2 cellular contexts compared by ENCODE assay signal in genomic region chr5:17326600-17327037, GRCh38.
TF ChIP-seq lines count a peak whose summit lies in the region.

No MANE protein-coding gene starts in this region.

TF ChIP-seq in A549, 52 proteins besides CTCF, POLR2A, EP300 and RAD21 (continued from another document):
- TF ChIP-seq, protein P1, sequence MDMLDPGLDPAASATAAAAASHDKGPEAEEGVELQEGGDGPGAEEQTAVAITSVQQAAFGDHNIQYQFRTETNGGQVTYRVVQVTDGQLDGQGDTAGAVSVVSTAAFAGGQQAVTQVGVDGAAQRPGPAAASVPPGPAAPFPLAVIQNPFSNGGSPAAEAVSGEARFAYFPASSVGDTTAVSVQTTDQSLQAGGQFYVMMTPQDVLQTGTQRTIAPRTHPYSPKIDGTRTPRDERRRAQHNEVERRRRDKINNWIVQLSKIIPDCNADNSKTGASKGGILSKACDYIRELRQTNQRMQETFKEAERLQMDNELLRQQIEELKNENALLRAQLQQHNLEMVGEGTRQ (IDR thresholded peaks at IDR 0.05), result no peak
- TF ChIP-seq FOSL2 (IDR thresholded peaks at IDR 0.05) (no peak), FOSL2 (CRISPR knock-in tag; IDR thresholded peaks at IDR 0.05) (no peak), HEYL (CRISPR knock-in tag; IDR thresholded peaks at IDR 0.05) (no peak), HOXA7 (CRISPR knock-in tag; IDR thresholded peaks at IDR 0.05) (no peak), EHMT2 (IDR thresholded peaks at IDR 0.05; ENCODE audit: low read depth) (no peak), FOSB (CRISPR knock-in tag; IDR thresholded peaks at IDR 0.05) (no peak), SMC3 (IDR thresholded peaks at IDR 0.05) (no peak), NFE2L2 (conservative IDR thresholded peaks at IDR 0.05; ENCODE audit: low read length) (no peak), JUN (IDR thresholded peaks at IDR 0.05) (no peak), EHF (CRISPR knock-in tag; IDR thresholded peaks at IDR 0.05) (no peak), PHF8 (IDR thresholded peaks at IDR 0.05; ENCODE audit: borderline replicate concordance, low read depth) (no peak), CBX2 (IDR thresholded peaks at IDR 0.05; ENCODE audit: borderline replicate concordance, low read depth) (no peak), CBX8 (IDR thresholded peaks at IDR 0.05) (no peak), NPAS2 (CRISPR knock-in tag; IDR thresholded peaks at IDR 0.05; ENCODE audit: borderline replicate concordance) (no peak)
- TF ChIP-seq, protein P2, sequence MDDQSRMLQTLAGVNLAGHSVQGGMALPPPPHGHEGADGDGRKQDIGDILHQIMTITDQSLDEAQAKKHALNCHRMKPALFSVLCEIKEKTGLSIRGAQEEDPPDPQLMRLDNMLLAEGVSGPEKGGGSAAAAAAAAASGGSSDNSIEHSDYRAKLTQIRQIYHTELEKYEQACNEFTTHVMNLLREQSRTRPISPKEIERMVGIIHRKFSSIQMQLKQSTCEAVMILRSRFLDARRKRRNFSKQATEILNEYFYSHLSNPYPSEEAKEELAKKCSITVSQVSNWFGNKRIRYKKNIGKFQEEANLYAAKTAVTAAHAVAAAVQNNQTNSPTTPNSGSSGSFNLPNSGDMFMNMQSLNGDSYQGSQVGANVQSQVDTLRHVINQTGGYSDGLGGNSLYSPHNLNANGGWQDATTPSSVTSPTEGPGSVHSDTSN (IDR thresholded peaks at IDR 0.05), result no peak
- TF ChIP-seq, protein P3, sequence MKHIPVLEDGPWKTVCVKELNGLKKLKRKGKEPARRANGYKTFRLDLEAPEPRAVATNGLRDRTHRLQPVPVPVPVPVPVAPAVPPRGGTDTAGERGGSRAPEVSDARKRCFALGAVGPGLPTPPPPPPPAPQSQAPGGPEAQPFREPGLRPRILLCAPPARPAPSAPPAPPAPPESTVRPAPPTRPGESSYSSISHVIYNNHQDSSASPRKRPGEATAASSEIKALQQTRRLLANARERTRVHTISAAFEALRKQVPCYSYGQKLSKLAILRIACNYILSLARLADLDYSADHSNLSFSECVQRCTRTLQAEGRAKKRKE (CRISPR knock-in tag; IDR thresholded peaks at IDR 0.05; ENCODE audit: low read depth), result no peak
- TF ChIP-seq, protein P4, sequence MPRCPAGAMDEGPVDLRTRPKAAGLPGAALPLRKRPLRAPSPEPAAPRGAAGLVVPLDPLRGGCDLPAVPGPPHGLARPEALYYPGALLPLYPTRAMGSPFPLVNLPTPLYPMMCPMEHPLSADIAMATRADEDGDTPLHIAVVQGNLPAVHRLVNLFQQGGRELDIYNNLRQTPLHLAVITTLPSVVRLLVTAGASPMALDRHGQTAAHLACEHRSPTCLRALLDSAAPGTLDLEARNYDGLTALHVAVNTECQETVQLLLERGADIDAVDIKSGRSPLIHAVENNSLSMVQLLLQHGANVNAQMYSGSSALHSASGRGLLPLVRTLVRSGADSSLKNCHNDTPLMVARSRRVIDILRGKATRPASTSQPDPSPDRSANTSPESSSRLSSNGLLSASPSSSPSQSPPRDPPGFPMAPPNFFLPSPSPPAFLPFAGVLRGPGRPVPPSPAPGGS (IDR thresholded peaks at IDR 0.05), result no peak

TF ChIP-seq in IMR-90, 13 proteins besides CTCF, POLR2A, EP300 and RAD21 (continued from another document):
- TF ChIP-seq, protein P1 (IDR thresholded peaks at IDR 0.05; ENCODE audit: low read depth, low read length), result no peak
- TF ChIP-seq CHD1 (IDR thresholded peaks at IDR 0.05; ENCODE audit: low read depth, low read length) (no peak), NFE2L2 (IDR thresholded peaks at IDR 0.05; ENCODE audit: low read depth, low read length) (no peak), SMC3 (IDR thresholded peaks at IDR 0.05; ENCODE audit: low read depth, low read length) (no peak), CEBPB (IDR thresholded peaks at IDR 0.05; ENCODE audit: low read depth, low read length) (no peak), BHLHE40 (IDR thresholded peaks at IDR 0.05; ENCODE audit: low read depth, low read length) (no peak), MAFK (IDR thresholded peaks at IDR 0.05; ENCODE audit: low read depth, low read length) (no peak), MAZ (IDR thresholded peaks at IDR 0.05; ENCODE audit: borderline replicate concordance, low read depth, low read length) (no peak), RFX5 (IDR thresholded peaks at IDR 0.05; ENCODE audit: low read depth, low read length) (no peak)
- TF ChIP-seq, protein P5, sequence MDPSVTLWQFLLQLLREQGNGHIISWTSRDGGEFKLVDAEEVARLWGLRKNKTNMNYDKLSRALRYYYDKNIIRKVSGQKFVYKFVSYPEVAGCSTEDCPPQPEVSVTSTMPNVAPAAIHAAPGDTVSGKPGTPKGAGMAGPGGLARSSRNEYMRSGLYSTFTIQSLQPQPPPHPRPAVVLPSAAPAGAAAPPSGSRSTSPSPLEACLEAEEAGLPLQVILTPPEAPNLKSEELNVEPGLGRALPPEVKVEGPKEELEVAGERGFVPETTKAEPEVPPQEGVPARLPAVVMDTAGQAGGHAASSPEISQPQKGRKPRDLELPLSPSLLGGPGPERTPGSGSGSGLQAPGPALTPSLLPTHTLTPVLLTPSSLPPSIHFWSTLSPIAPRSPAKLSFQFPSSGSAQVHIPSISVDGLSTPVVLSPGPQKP (IDR thresholded peaks at IDR 0.05; ENCODE audit: borderline replicate concordance, low read depth, low read length), result no peak
TF ChIP-seq in IMR-90: peak in this region for 0.
